11 cellular contexts compared by ENCODE assay signal in genomic region chr17:57880086-57880456, GRCh38. TPM values are rescaled to one million over a fixed set of nuclear protein-coding genes. Genes with fewer than 3 reads are reported as not detected.
DNase-seq lines count a peak whose midpoint lies in the region; ATAC-seq, FAIRE-seq and TF ChIP-seq lines count a peak whose summit lies in the region.
"Had no signal": no experiment of that assay in that cellular context is flagged by ENCODE, and none has a peak within 500 bp of the region (broad histone marks: within the 10 kb centered on the region; RNA-seq: fewer than 3 reads in every experiment).

No MANE protein-coding gene starts in this region.

- intact Hi-C loops in HepG2 (cut with micrococcal nuclease; ENCODE audit: unreplicated experiment) (no loop called here), right lobe of liver (cut with DNase I) (no loop called here), aorta (cut with DNase I) (no loop called here)

- peak overlapping the region; percentile 52 for H3K9ac ChIP-seq in HepG2 (ENCODE audit: insufficient read depth, low read depth, low read length)
- no peak overlapping the region for H3K9ac ChIP-seq in trophoblast cell (ENCODE audit: low read length)

- H3K4me2 ChIP-seq in HepG2 (ENCODE audit: low read depth, low read length) = peak overlapping the region; percentile 70
- H3K4me2 ChIP-seq in trophoblast cell (ENCODE audit: low read length) = no peak overlapping the region

- no TSS peak for BruUV-seq in HepG2 (replicated peaks; lab: Mats Ljungman, UMichigan)

- H3K4ac ChIP-seq in trophoblast cell (ENCODE audit: low read depth, low read length) = peak overlapping the region; percentile 24

- FAIRE-seq in HepG2 (lab: Jason Lieb, UNC) = no peak

- DNase-seq in HepG2 (ENCODE audit: low spot score) (no peak), right lobe of liver (no peak), trophoblast cell (peak; percentile 37 to 76), aorta (no peak), glutamatergic neuron (no peak), foreskin melanocyte (no peak)
- DNase-seq in central memory CD4-positive, alpha-beta T cell = peak; percentile 6
- DNase-seq: anterior cingulate cortex, NCI-H774 had no signal

- TF ChIP-seq RAD21 in HepG2 (CRISPR knock-in tag; IDR thresholded peaks at IDR 0.05) = no peak

- H4K20me1 ChIP-seq in HepG2 (ENCODE audit: insufficient read depth, low read length) = no peaks in the 10 kb centered on the region

- in situ Hi-C loops in HepG2 (cut with HindIII; ENCODE audit: extremely low pct_ligation_motif_present, low pct_unique_long_range_greater_than_20kb) = no loop called here

- peak overlapping the region; percentile 65 for H2BK120ac ChIP-seq in trophoblast cell (ENCODE audit: insufficient read depth, low read length, poor library complexity)

- ATAC-seq in HepG2 = no peak
- no peak for ATAC-seq in right lobe of liver
- no peak for ATAC-seq in aorta (ENCODE audit: low FRiP score)
- no peak for ATAC-seq in GM21723 (IDR thresholded peaks at IDR 0.05; ENCODE audit: unreplicated experiment)

- H3K4me3 ChIP-seq in HepG2 (replicated peaks in 1 of 3; ENCODE audit: insufficient read depth in 1 of 3, low read depth in 2 of 3, low read length in 3 of 3) = no peak overlapping the region
- no peak overlapping the region for H3K4me3 ChIP-seq in right lobe of liver
- H3K4me3 ChIP-seq in trophoblast cell (ENCODE audit: low read depth, low read length) = no peak overlapping the region
- no peak overlapping the region for H3K4me3 ChIP-seq in aorta (ENCODE audit: low read length in 2 of 2)

- H3K79me1 ChIP-seq in trophoblast cell (ENCODE audit: low read length) = peaks cover 31% of the 10 kb centered on the region

- 54% methylated on average over 8 of the region's 8 CpGs for WGBS in HepG2 (ENCODE audit: low lambda C conversion rate)
- WGBS in right lobe of liver (ENCODE audit: insufficient coverage, low coverage, low lambda C conversion rate, missing lambda C conversion rate) = 62% methylated on average over 8 of the region's 8 CpGs
- no CpG with 5 or more reads among the region's 8 CpGs for WGBS in trophoblast cell (ENCODE audit: extremely low coverage, insufficient coverage, insufficient read length)
- 90% methylated on average over 8 of the region's 8 CpGs for WGBS in aorta, 2 donors

- peak overlapping the region; percentile 33 for H3K18ac ChIP-seq in trophoblast cell (ENCODE audit: low read length)

- H4K8ac ChIP-seq in trophoblast cell (ENCODE audit: low read depth, low read length) = no peak overlapping the region

- H3K27ac ChIP-seq in HepG2 (ENCODE audit: extremely low read length, insufficient read depth, low read length) (peak overlapping the region; percentile 74), right lobe of liver (no peak overlapping the region), trophoblast cell (ENCODE audit: low read depth, low read length) (peak overlapping the region; percentile 30), aorta (ENCODE audit: low read depth in 1 of 2, low read length in 2 of 2) (peak overlapping the region; percentile 17 to 87)

- H2AK5ac ChIP-seq in trophoblast cell (ENCODE audit: low read length) = peak overlapping the region; percentile 60

- POLR2A ChIA-PET in HepG2 (lab: Yijun Ruan, JAX) = interaction anchor here (1.2 to 7.7 kb wide), 11 partner anchors 10 to 127 kb away, joined by 3 to 89 read pairs (median 13); partner anchors contain the start of genes MRPS23, SRSF1 and VEZF1

- H3K27me3 Mint-ChIP-seq in glutamatergic neuron (ENCODE audit: unreplicated experiment) = peaks cover 4% of the 10 kb centered on the region

- no peaks in the 10 kb centered on the region for H3K9me3 ChIP-seq in HepG2 (ENCODE audit: low read length)
- no peaks in the 10 kb centered on the region for H3K9me3 ChIP-seq in right lobe of liver
- no peaks in the 10 kb centered on the region for H3K9me3 ChIP-seq in trophoblast cell (ENCODE audit: insufficient read depth, low read depth, low read length)
- no peaks in the 10 kb centered on the region for H3K9me3 ChIP-seq in aorta (ENCODE audit: control insufficient read depth, low read length)

- H2BK12ac ChIP-seq in trophoblast cell (ENCODE audit: low read length) = peak overlapping the region; percentile 85

- H3K4me1 Mint-ChIP-seq in glutamatergic neuron (ENCODE audit: low read depth, unreplicated experiment) = peaks cover 35% of the 10 kb centered on the region
- H3K4me1 Mint-ChIP-seq: B cell had no signal

- no peak overlapping the region for H4K12ac ChIP-seq in trophoblast cell (ENCODE audit: low read depth, low read length)

- H3K27ac Mint-ChIP-seq in glutamatergic neuron (ENCODE audit: unreplicated experiment) = no peak overlapping the region
- H3K27ac Mint-ChIP-seq: B cell had no signal

- TF ChIP-seq POLR2A in HepG2 (IDR thresholded peaks at IDR 0.05; ENCODE audit: insufficient read depth in 1 of 2, low read depth in 2 of 2, low read length in 2 of 2) (no peak), right lobe of liver (IDR thresholded peaks at IDR 0.05) (no peak)

- peaks cover 65% of the 10 kb centered on the region for H3K4me1 ChIP-seq in HepG2 (ENCODE audit: insufficient read depth, low read length)
- no peaks in the 10 kb centered on the region for H3K4me1 ChIP-seq in right lobe of liver
- H3K4me1 ChIP-seq in trophoblast cell (ENCODE audit: control insufficient read depth in 1 of 2, insufficient read depth in 2 of 2, low read length in 2 of 2) = peaks cover 50 to 52% of the 10 kb centered on the region in 2 experiments
- H3K4me1 ChIP-seq in aorta (ENCODE audit: control insufficient read depth in 1 of 2, insufficient read depth in 2 of 2, low read length in 2 of 2) = peaks cover 0 to 12% of the 10 kb centered on the region in 2 donors

- TF ChIP-seq EP300 in HepG2 (IDR thresholded peaks at IDR 0.05; ENCODE audit: low read depth in 2 of 2, low read length in 2 of 2) (no peak), HepG2 (CRISPR knock-in tag; IDR thresholded peaks at IDR 0.05; ENCODE audit: borderline replicate concordance) (no peak)

- no peak overlapping the region for H3K4me3 Mint-ChIP-seq in glutamatergic neuron (ENCODE audit: unreplicated experiment)
- H3K4me3 Mint-ChIP-seq: B cell had no signal

- H3K27me3 ChIP-seq in HepG2 (ENCODE audit: control insufficient read depth in 1 of 2, insufficient read depth in 2 of 2, low read length in 2 of 2) = no peaks in the 10 kb centered on the region
- H3K27me3 ChIP-seq in right lobe of liver = no peaks in the 10 kb centered on the region
- no peaks in the 10 kb centered on the region for H3K27me3 ChIP-seq in trophoblast cell (ENCODE audit: insufficient read depth, low read length)
- H3K27me3 ChIP-seq in aorta (ENCODE audit: control insufficient read depth in 1 of 2, insufficient read depth in 2 of 2, low read length in 1 of 2) = no peaks in the 10 kb centered on the region

- TF ChIP-seq CTCF in HepG2 (CRISPR knock-in tag; IDR thresholded peaks at IDR 0.05) (no peak), right lobe of liver (IDR thresholded peaks at IDR 0.05) (no peak), glutamatergic neuron (IDR thresholded peaks at IDR 0.05; ENCODE audit: partially characterized antibody, unreplicated experiment) (no peak)

- no peak overlapping the region for H2AFZ ChIP-seq in HepG2 (ENCODE audit: low read length)
- no peak overlapping the region for H2AFZ ChIP-seq in trophoblast cell (ENCODE audit: insufficient read depth, low read length, poor library complexity)

- H2BK5ac ChIP-seq in trophoblast cell (ENCODE audit: low read depth, low read length, poor library complexity) = no peak overlapping the region

- no peak overlapping the region for H3K23ac ChIP-seq in trophoblast cell (ENCODE audit: low read length)

- H3K36me3 ChIP-seq in HepG2 (replicated peaks in 1 of 2; ENCODE audit: control insufficient read depth in 1 of 2, insufficient read depth in 2 of 2, low read length in 2 of 2) = peaks cover 0 to 2% of the 10 kb centered on the region in 2 experiments; a peak in 1 of 5 replicates
- no peaks in the 10 kb centered on the region for H3K36me3 ChIP-seq in right lobe of liver
- H3K36me3 ChIP-seq in trophoblast cell (ENCODE audit: control insufficient read depth in 1 of 2, insufficient read depth in 2 of 2, low read length in 2 of 2) = peaks cover 9 to 11% of the 10 kb centered on the region in 2 experiments
- H3K36me3 ChIP-seq in aorta (ENCODE audit: control insufficient read depth in 1 of 2, insufficient read depth in 2 of 2, low read length in 1 of 2) = peaks cover 0 to under 1% of the 10 kb centered on the region in 2 donors

- H4K91ac ChIP-seq in trophoblast cell (ENCODE audit: low read depth, low read length) = peak overlapping the region; percentile 44

- H3K79me2 ChIP-seq in HepG2 (ENCODE audit: insufficient read depth, low read length) = no peaks in the 10 kb centered on the region
- H3K79me2 ChIP-seq in trophoblast cell (ENCODE audit: control insufficient read depth, insufficient read depth, low read length, poor library complexity) = peaks cover 2% of the 10 kb centered on the region

- peaks cover 22% of the 10 kb centered on the region for H3K9me3 Mint-ChIP-seq in glutamatergic neuron (ENCODE audit: unreplicated experiment)

- CTCF ChIA-PET in HepG2 (lab: Yijun Ruan, JAX; ENCODE audit: low intra/inter-chr PET ratio, low total read pairs) = interaction anchor here (0.7 kb wide), 1 partner anchor 13 kb away, joined by 3 read pairs; no protein-coding TSS in a partner anchor

- peak overlapping the region; percentile 41 for H3K14ac ChIP-seq in trophoblast cell (ENCODE audit: low read length)

- peaks cover 14% of the 10 kb centered on the region for H3K36me3 Mint-ChIP-seq in glutamatergic neuron (ENCODE audit: unreplicated experiment)

RNA-seq across cellular contexts. Expression of gene MRPS23, which starts 30.2 kb away (rescaled TPM):
- 181 and 283 TPM in 2 replicates for total RNA-seq in HepG2 (2016; rRNA removed; fragmentation: Illumina TruSeq; extraction: Trizol)
- total RNA-seq in HepG2 (2016; cell fraction: cytosol; rRNA removed; fragmentation: Illumina TruSeq; extraction: Trizol; ENCODE audit: low read depth) = 33.9 and 36.7 TPM in 2 replicates
- 189 and 325 TPM in 2 replicates for total RNA-seq in HepG2 (2016; cell fraction: insoluble cytoplasmic fraction; rRNA removed; fragmentation: Illumina TruSeq; extraction: Trizol)
- total RNA-seq in HepG2 (2016; cell fraction: membrane; rRNA removed; fragmentation: Illumina TruSeq; extraction: Trizol) = 47.2 and 48.2 TPM in 2 replicates
- total RNA-seq in HepG2 (2016; cell fraction: nucleus; rRNA removed; fragmentation: Illumina TruSeq; extraction: Trizol) = 63.9 and 73.7 TPM in 2 replicates
- 61.6 and 63.2 TPM in 2 replicates for polyA plus RNA-seq in HepG2 (2011; rRNA removed)
- polyA plus RNA-seq in HepG2 (2011; cell fraction: cytosol; rRNA removed) = 68.3 and 71.0 TPM in 2 replicates
- polyA plus RNA-seq in HepG2 (2011; cell fraction: nucleus; rRNA removed) = 11.6 and 14.2 TPM in 2 replicates
- polyA plus RNA-seq in HepG2 (2012) = 78.3 and 78.8 TPM in 2 replicates
- 26.6 and 30.8 TPM in 2 replicates for polyA plus RNA-seq in HepG2 (2016; cell fraction: cytosol; fragmentation: Illumina TruSeq; extraction: Trizol; ENCODE audit: low read depth)
- 249 and 259 TPM in 2 replicates for polyA plus RNA-seq in HepG2 (2016; cell fraction: insoluble cytoplasmic fraction; fragmentation: Illumina TruSeq; extraction: Trizol; ENCODE audit: low read depth)
- polyA plus RNA-seq in HepG2 (2016; cell fraction: membrane; fragmentation: Illumina TruSeq; extraction: Trizol; ENCODE audit: low read depth) = 32.0 and 32.5 TPM in 2 replicates
- polyA plus RNA-seq in HepG2 (2016; cell fraction: nucleus; fragmentation: Illumina TruSeq; extraction: Trizol; ENCODE audit: insufficient read depth, low read depth) = 75.9 and 84.0 TPM in 2 replicates
- 47.3 and 53.2 TPM in 2 replicates for polyA minus RNA-seq in HepG2 (2011; rRNA and poly(A)+ RNA removed; ENCODE audit: low replicate concordance)
- polyA minus RNA-seq in HepG2 (2011; cell fraction: cytosol; rRNA and poly(A)+ RNA removed) = 28.0 and 33.9 TPM in 2 replicates
- 17.3 and 18.9 TPM in 2 replicates for polyA minus RNA-seq in HepG2 (2011; cell fraction: nucleus; rRNA and poly(A)+ RNA removed)
- total RNA-seq in right lobe of liver = 10 to 100 TPM; 13.0 to 23.0 (median 15.2) TPM
- 14.8 and 17.1 TPM in 2 replicates for polyA plus RNA-seq in trophoblast cell (2013)
- total RNA-seq in aorta = 10 to 100 TPM; 21.6 to 22.8 TPM
- 10 to 100 TPM; 22.5 to 39.9 TPM for polyA plus RNA-seq in aorta
- total RNA-seq in glutamatergic neuron (ENCODE audit: unreplicated experiment) = 50.0 TPM

Comparison
In these comparisons a context has a peak if more than half of its experiments do, and no peak if none do; other contexts are left out.
1. H3K27ac ChIP-seq: peak in HepG2 (single experiment), trophoblast cell (single experiment) and aorta (2 of 2); none in right lobe of liver (0 of 3).
2. DNase-seq: peak in central memory CD4-positive, alpha-beta T cell (single experiment) and trophoblast cell (2 of 2); none in HepG2 (single experiment), right lobe of liver (0 of 3), aorta (0 of 2), glutamatergic neuron (single experiment) and foreskin melanocyte (single experiment).